Comparison of ENCODE assay signal across 9 cellular contexts in genomic region chr17:77127735-77128361, GRCh38. TPM values are rescaled to one million over a fixed set of nuclear protein-coding genes. Genes with fewer than 3 reads are reported as not detected.
DNase-seq lines count a peak whose midpoint lies in the region; ATAC-seq, FAIRE-seq and TF ChIP-seq lines count a peak whose summit lies in the region.
"Had no signal": no experiment of that assay in that cellular context is flagged by ENCODE, and none has a peak within 500 bp of the region (broad histone marks: within the 10 kb centered on the region; RNA-seq: fewer than 3 reads in every experiment).

No MANE protein-coding gene starts in this region.

- WGBS in A549 (ENCODE audit: missing lambda C conversion rate), result 92% methylated on average over 18 of the region's 18 CpGs

- intact Hi-C loops in activated B cell treated with CpG ODN at 0.5 μM for 24 hours (cut with micrococcal nuclease), result no loop called here
- intact Hi-C loops in naive thymus-derived CD4-positive, alpha-beta T cell (cut with micrococcal nuclease), result loop anchor here (1.0 kb wide), 1 partner anchor 12 kb away; the partner anchor contains the start of gene SEC14L1 (in 2 of the 2)

- CTCF ChIA-PET in A549 (lab: Yijun Ruan, JAX), result interaction anchor here (1.1 to 11.6 kb wide), 5 partner anchors 12 to 115 kb away, joined by 3 to 121 read pairs (median 4); partner anchors contain the start of gene SEC14L1
- CTCF ChIA-PET in activated B cell treated with CpG ODN at 0.5 μM for 24 hours (lab: Charles Lee), result no interaction called here
- CTCF ChIA-PET in naive thymus-derived CD4-positive, alpha-beta T cell (lab: Charles Lee), result interaction anchor here (1.6 kb wide), 1 partner anchor 87 kb away, joined by 4 read pairs; no protein-coding TSS in a partner anchor

- H3K36me3 ChIP-seq in brain microvascular endothelial cell (replicated peaks), result no peaks in the 10 kb centered on the region
- no peaks in the 10 kb centered on the region for H3K36me3 ChIP-seq in naive thymus-derived CD4-positive, alpha-beta T cell (ENCODE audit: control insufficient read depth in 2 of 3, insufficient read depth in 3 of 3, low read length in 3 of 3)

- no peaks in the 10 kb centered on the region for H3K36me3 Mint-ChIP-seq in activated B cell treated with CpG ODN at 0.5 μM for 24 hours (ENCODE audit: low read depth)
- peaks cover 0 to 5% (median 0%) of the 10 kb centered on the region in 5 donors for H3K36me3 Mint-ChIP-seq in naive thymus-derived CD4-positive, alpha-beta T cell

- ATAC-seq in A549, result no peak
- ATAC-seq in activated B cell treated with CpG ODN at 0.5 μM for 24 hours (ENCODE audit: low read depth), result peak; percentile 79
- peak; percentile 96 for ATAC-seq in naive thymus-derived CD4-positive, alpha-beta T cell
- ATAC-seq in HG03095 (IDR thresholded peaks at IDR 0.05; ENCODE audit: unreplicated experiment), result no peak
- no peak for ATAC-seq in GM21390 (IDR thresholded peaks at IDR 0.05; ENCODE audit: unreplicated experiment)

- TF ChIP-seq CTCF in A549 (IDR thresholded peaks at IDR 0.05) (no peak), activated B cell treated with CpG ODN at 0.5 μM for 24 hours (IDR thresholded peaks at IDR 0.05) (no peak), brain microvascular endothelial cell (IDR thresholded peaks at IDR 0.05; ENCODE audit: low read depth, low read length, missing control alignments) (no peak)

- peaks cover 10% of the 10 kb centered on the region for H3K4me1 Mint-ChIP-seq in activated B cell treated with CpG ODN at 0.5 μM for 24 hours
- H3K4me1 Mint-ChIP-seq in naive thymus-derived CD4-positive, alpha-beta T cell, result peaks cover 12 to 53% (median 23%) of the 10 kb centered on the region in 7 donors

- H3K9me3 ChIP-seq in A549, result no peaks in the 10 kb centered on the region
- H3K9me3 ChIP-seq in naive thymus-derived CD4-positive, alpha-beta T cell (ENCODE audit: control insufficient read depth in 2 of 3, low read length in 3 of 3), result no peaks in the 10 kb centered on the region

- POLR2A ChIA-PET in A549 (lab: Yijun Ruan, JAX) (interaction anchor here (0.5 to 5.3 kb wide), 2 partner anchors 12 to 28 kb away, joined by 4 to 28 read pairs; partner anchors contain the start of gene SEC14L1), activated B cell treated with CpG ODN at 0.5 μM for 24 hours (lab: Charles Lee) (interaction anchor here (0.5 to 1.8 kb wide), 9 partner anchors 10 to 85 kb away, joined by 3 to 10 read pairs (median 4); partner anchors contain the start of gene SEC14L1)
- POLR2A ChIA-PET in naive thymus-derived CD4-positive, alpha-beta T cell (lab: Charles Lee), result interaction anchor here (0.6 to 5.5 kb wide), 8 partner anchors 10 to 393 kb away, joined by 3 to 67 read pairs (median 4); partner anchors contain the start of gene SEC14L1

- TF ChIP-seq RAD21 in A549 (conservative IDR thresholded peaks at IDR 0.05 in 1 of 2, IDR thresholded peaks at IDR 0.05 in 1 of 2), result no peak

- no peak for TF ChIP-seq EP300 in A549 (IDR thresholded peaks at IDR 0.05)

- H3K4me1 ChIP-seq in A549, result peaks cover 66% of the 10 kb centered on the region
- peaks cover 6 to 12% of the 10 kb centered on the region in 2 donors for H3K4me1 ChIP-seq in naive thymus-derived CD4-positive, alpha-beta T cell (ENCODE audit: control insufficient read depth in 2 of 2, insufficient read depth in 2 of 2, low read length in 2 of 2)

- H3K27ac ChIP-seq in A549, result peak overlapping the region; percentile 3 to 36; a peak in 4 of 6 replicates
- H3K27ac ChIP-seq in brain microvascular endothelial cell, result peak overlapping the region; percentile 75
- H3K27ac ChIP-seq in naive thymus-derived CD4-positive, alpha-beta T cell (ENCODE audit: low read depth, low read length), result peak overlapping the region; percentile 77

- H3K27me3 ChIP-seq in brain microvascular endothelial cell (replicated peaks), result no peaks in the 10 kb centered on the region
- no peaks in the 10 kb centered on the region for H3K27me3 ChIP-seq in naive thymus-derived CD4-positive, alpha-beta T cell (ENCODE audit: control insufficient read depth in 2 of 2, insufficient read depth in 2 of 2, low read length in 2 of 2)

- H3K9me3 Mint-ChIP-seq in activated B cell treated with CpG ODN at 0.5 μM for 24 hours, result no peaks in the 10 kb centered on the region
- H3K9me3 Mint-ChIP-seq in naive thymus-derived CD4-positive, alpha-beta T cell, result no peaks in the 10 kb centered on the region

- H3K4me3 ChIP-seq in A549 (no peak overlapping the region), brain microvascular endothelial cell (ENCODE audit: low read depth, low read length) (no peak overlapping the region)
- peak overlapping the region; percentile 34 for H3K4me3 ChIP-seq in naive thymus-derived CD4-positive, alpha-beta T cell (ENCODE audit: low read length)

- DNase-seq in A549 (ENCODE audit: low read depth in 1 of 2, low spot score in 1 of 2) (no peak), activated B cell treated with CpG ODN at 0.5 μM for 24 hours (no peak), brain microvascular endothelial cell (peak; percentile 74), GM03348 (ENCODE audit: low spot score) (no peak)
- peak; percentile 46 to 91 (median 85) for DNase-seq in naive thymus-derived CD4-positive, alpha-beta T cell
- DNase-seq in stimulated activated naive CD4-positive, alpha-beta T cell (lab: John Stamatoyannopoulos, UW), result peak; percentile 52 to 87 (median 72)

- no peak for FAIRE-seq in A549 (lab: Jason Lieb, UNC)
- FAIRE-seq: A204.1 had no signal

- peaks cover 4% of the 10 kb centered on the region for H3K27me3 Mint-ChIP-seq in activated B cell treated with CpG ODN at 0.5 μM for 24 hours
- H3K27me3 Mint-ChIP-seq in naive thymus-derived CD4-positive, alpha-beta T cell, result no peaks in the 10 kb centered on the region

- in situ Hi-C loops in brain microvascular endothelial cell (cut with HindIII; ENCODE audit: low pct_ligation_motif_present, low sequenced_read_pairs), result no loop called here

- H3K27ac Mint-ChIP-seq in activated B cell treated with CpG ODN at 0.5 μM for 24 hours, result no peak overlapping the region
- peak overlapping the region; percentile 85 to 99 (median 95) for H3K27ac Mint-ChIP-seq in naive thymus-derived CD4-positive, alpha-beta T cell

- TF ChIP-seq POLR2A in A549 (IDR thresholded peaks at IDR 0.05; ENCODE audit: low read length), result no peak

- H3K4me2 ChIP-seq in A549, result no peak overlapping the region

- peak overlapping the region; percentile 63 for H3K4me3 Mint-ChIP-seq in activated B cell treated with CpG ODN at 0.5 μM for 24 hours
- H3K4me3 Mint-ChIP-seq in naive thymus-derived CD4-positive, alpha-beta T cell, result peak overlapping the region; percentile 62 to 90 (median 79)

TF ChIP-seq in A549, 52 proteins besides CTCF, POLR2A, EP300 and RAD21 (continues in another document):
- no peak for TF ChIP-seq FOSB (CRISPR knock-in tag; IDR thresholded peaks at IDR 0.05)
- TF ChIP-seq HES2 (IDR thresholded peaks at IDR 0.05), result no peak
- no peak for TF ChIP-seq RARB (CRISPR knock-in tag; IDR thresholded peaks at IDR 0.05)
- TF ChIP-seq RCOR1 (IDR thresholded peaks at IDR 0.05; ENCODE audit: low read depth, low read length), result no peak
- TF ChIP-seq POLR2AphosphoS2 (conservative IDR thresholded peaks at IDR 0.05; ENCODE audit: low read length), result no peak
- TF ChIP-seq HOXB5 (CRISPR knock-in tag; IDR thresholded peaks at IDR 0.05), result no peak
- TF ChIP-seq RFX5 (IDR thresholded peaks at IDR 0.05), result no peak
- no peak for TF ChIP-seq BHLHE40 (IDR thresholded peaks at IDR 0.05; ENCODE audit: low read depth, low read length)
- no peak for TF ChIP-seq REST (IDR thresholded peaks at IDR 0.05)

RNA-seq across cellular contexts. Expression of gene SEC14L1, which starts 12.9 kb away (rescaled TPM):
- polyA plus RNA-seq in A549 (2011; rRNA removed) (27.5 and 29.1 TPM in 2 replicates), A549 (2017; fragmentation: RNase III; extraction: RNeasy Plus Mini Kit Qiagen cat#74134 plus additional on column Dnase treatment) (32.2 to 40.4 TPM (median 40.4 TPM) in 3 replicates)
- 13.9 and 26.0 TPM in 2 replicates for polyA plus RNA-seq in A549 (2012; cell fraction: cytosol; rRNA removed)
- polyA plus RNA-seq in A549 (2012; cell fraction: nucleus; rRNA removed), result 24.6 and 30.1 TPM in 2 replicates
- polyA minus RNA-seq in A549 (2011; rRNA and poly(A)+ RNA removed), result 11.3 and 21.8 TPM in 2 replicates
- 60.7 and 79.6 TPM in 2 replicates for total RNA-seq in activated B cell treated with CpG ODN at 0.5 μM for 24 hours
- total RNA-seq in naive thymus-derived CD4-positive, alpha-beta T cell, result 100 to 1,000 TPM in 1 of 5 experiments, 10 to 100 TPM in 4; 25.0 to 103 (median 77.3) TPM
- 1 to 10 TPM; 7.0 to 10.0 TPM for polyA plus RNA-seq in naive thymus-derived CD4-positive, alpha-beta T cell

Comparison
In these comparisons a context has a peak if more than half of its experiments do, and no peak if none do; other contexts are left out.
1. ATAC-seq: peak in activated B cell treated with CpG ODN at 0.5 μM for 24 hours (single experiment) and naive thymus-derived CD4-positive, alpha-beta T cell (single experiment); none in A549 (0 of 2), HG03095 (single experiment) and GM21390 (single experiment).
2. DNase-seq: peak in brain microvascular endothelial cell (single experiment), naive thymus-derived CD4-positive, alpha-beta T cell (9 of 9) and stimulated activated naive CD4-positive, alpha-beta T cell (6 of 6); none in A549 (0 of 2), activated B cell treated with CpG ODN at 0.5 μM for 24 hours (single experiment) and GM03348 (single experiment).
3. H3K27ac ChIP-seq: peak in every context shown above with its lines; median percentile 77 in naive thymus-derived CD4-positive, alpha-beta T cell; 75 in brain microvascular endothelial cell; 20 in A549.